Comparison of ENCODE assay signal across 17 cellular contexts in the genomic region with DNA sequence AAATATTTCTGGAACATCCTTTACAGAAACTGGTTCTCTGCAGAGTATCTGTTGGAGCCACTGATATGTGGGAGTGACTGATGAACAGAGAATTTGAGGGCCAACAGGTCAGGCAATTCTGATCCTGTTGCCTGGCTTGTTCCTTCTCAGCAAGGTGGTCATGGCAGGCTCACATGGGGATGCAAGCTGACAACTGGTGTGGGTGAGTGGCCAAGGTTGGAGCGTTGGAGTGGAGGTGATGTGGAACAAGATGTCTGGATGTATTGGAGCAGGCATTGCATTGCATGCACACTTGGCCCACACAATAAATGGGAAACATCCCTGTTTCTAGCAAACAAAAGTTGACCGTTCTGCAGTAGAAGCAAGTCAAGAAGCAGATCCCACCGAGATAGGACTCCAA.
DNase-seq lines count a peak whose midpoint lies in the region; ATAC-seq lines count a peak whose summit lies in the region.
"Had no signal": no experiment of that assay in that cellular context is flagged by ENCODE, and none has a peak within 500 bp of the region (broad histone marks: within the 10 kb centered on the region; RNA-seq: fewer than 3 reads in every experiment).

No MANE protein-coding gene starts in this region.

- peak; percentile 1 for DNase-seq in AG20443 (ENCODE audit: low spot score)
- DNase-seq in ecto neural progenitor cell (ENCODE audit: low spot score) = peak; percentile 12
- peak; percentile 5 for DNase-seq in mucosa of gallbladder (ENCODE audit: low spot score)
- no peak for DNase-seq in G401 (ENCODE audit: low spot score)
- DNase-seq in NCI-H1436 (lab: John Stamatoyannopoulos, UW) = no peak
- DNase-seq: AML-193; BE2C; CD4-positive, alpha-beta T cell; CD8-positive, alpha-beta memory T cell; DMS 273 treated with DMSO at 0.1 percent for 48 hours; DMS79; EL; GF-D8; GM23248; H7 had no signal

- in situ Hi-C loops in G401 (cut with HindIII; ENCODE audit: low sequenced_read_pairs) = no loop called here

- no peak for ATAC-seq in GM21737 (IDR thresholded peaks at IDR 0.05; ENCODE audit: unreplicated experiment)
- ATAC-seq: HCT116 had no signal

Comparison
In these comparisons a context has a peak if more than half of its experiments do, and no peak if none do; other contexts are left out.
1. DNase-seq: peak in AG20443 (single experiment), ecto neural progenitor cell (single experiment) and mucosa of gallbladder (single experiment); none in G401 (single experiment) and NCI-H1436 (single experiment).